ENCODE assay signal across 10 cellular contexts in genomic region chr5:120803282-120803681, GRCh38.
DNase-seq lines count a peak whose midpoint lies in the region; ATAC-seq and TF ChIP-seq lines count a peak whose summit lies in the region.
"Had no signal": no experiment of that assay in that cellular context is flagged by ENCODE, and none has a peak within 500 bp of the region (broad histone marks: within the 10 kb centered on the region; RNA-seq: fewer than 3 reads in every experiment).

No MANE protein-coding gene starts in this region.

- no peak overlapping the region for H3K27ac ChIP-seq in ascending aorta
- H3K27ac ChIP-seq in stomach: no peak overlapping the region

- intact Hi-C loops in CD14-positive monocyte (cut with micrococcal nuclease): no loop called here
- intact Hi-C loops in ascending aorta (cut with DNase I): loop anchor here (2.0 to 10.0 kb wide), 4 partner anchors 336 to 1332 kb away; no protein-coding TSS in a partner anchor
- intact Hi-C loops in stomach (cut with DNase I; ENCODE audit: low total_unique reads): no loop called here

- DNase-seq in CD14-positive monocyte (ENCODE audit: low spot score) (no peak), LNCaP clone FGC (ENCODE audit: low read depth) (no peak), ascending aorta (ENCODE audit: low spot score in 2 of 2) (no peak), left kidney (ENCODE audit: low read depth, low spot score) (peak; percentile 2), stomach (no peak), RPMI8226 (no peak), cerebellar nuclear complex (lab: John Stamatoyannopoulos, UW) (no peak)
- DNase-seq: effector memory CD4-positive, alpha-beta T cell; H7 had no signal

- no peak overlapping the region for H3K4me3 Mint-ChIP-seq in CD14-positive monocyte

- H3K27me3 ChIP-seq in ascending aorta: no peaks in the 10 kb centered on the region
- H3K27me3 ChIP-seq in stomach: no peaks in the 10 kb centered on the region

- no peak for ATAC-seq in HG02571 (IDR thresholded peaks at IDR 0.05; ENCODE audit: unreplicated experiment)

- H3K4me1 ChIP-seq in ascending aorta: no peaks in the 10 kb centered on the region
- no peaks in the 10 kb centered on the region for H3K4me1 ChIP-seq in stomach

- TF ChIP-seq EP300 in stomach (IDR thresholded peaks at IDR 0.05): no peak

- no peaks in the 10 kb centered on the region for H3K9me3 ChIP-seq in ascending aorta
- H3K9me3 ChIP-seq in stomach: no peaks in the 10 kb centered on the region

- no peaks in the 10 kb centered on the region for H3K4me1 Mint-ChIP-seq in CD14-positive monocyte

- H3K9me3 Mint-ChIP-seq in CD14-positive monocyte: no peaks in the 10 kb centered on the region

- H3K27me3 Mint-ChIP-seq in CD14-positive monocyte (ENCODE audit: low read depth in 3 of 3): peaks cover 0 to 4% (median 1%) of the 10 kb centered on the region in 3 donors

- 16 to 25% (median 23%) methylated on average over 1 of the region's 1 CpG for WGBS in stomach, 5 donors

- H3K36me3 ChIP-seq in ascending aorta (no peaks in the 10 kb centered on the region), stomach (no peaks in the 10 kb centered on the region)

- H3K27ac Mint-ChIP-seq in CD14-positive monocyte: no peak overlapping the region

- TF ChIP-seq POLR2A in stomach (IDR thresholded peaks at IDR 0.05): no peak

- no peaks in the 10 kb centered on the region for H3K36me3 Mint-ChIP-seq in CD14-positive monocyte

- TF ChIP-seq CTCF in CD14-positive monocyte (IDR thresholded peaks at IDR 0.05): peak; percentile 29
- peak; percentile 41 for TF ChIP-seq CTCF in LNCaP clone FGC (IDR thresholded peaks at IDR 0.05; ENCODE audit: control insufficient read depth, extremely low read depth, insufficient read depth)
- TF ChIP-seq CTCF in ascending aorta (IDR thresholded peaks at IDR 0.05): peak in 2 of 3 experiments; percentile 19 to 38
- peak in 1 of 7 experiments; percentile 19 for TF ChIP-seq CTCF in stomach (IDR thresholded peaks at IDR 0.05)

- H3K4me3 ChIP-seq in LNCaP clone FGC (ENCODE audit: low read depth, low read length) (no peak overlapping the region), ascending aorta (no peak overlapping the region), stomach (no peak overlapping the region)
